ENCODE assay signal across 1 cellular context in genomic region chrX:14029425-14030247, GRCh38.
TF ChIP-seq lines count a peak whose summit lies in the region.

Gene GEMIN8, minus strand, starts transcription at chrX:14029892. Its CDS starts 8,414 bp downstream, at chrX:14021478.

TF ChIP-seq in K562, 482 proteins besides CTCF, POLR2A, EP300 and RAD21 (continued from another document and continues in another):
- TF ChIP-seq KAT7 (CRISPR knock-in tag; IDR thresholded peaks at IDR 0.05; ENCODE audit: borderline replicate concordance) = no peak
- no peak for TF ChIP-seq SPI1 (IDR thresholded peaks at IDR 0.05; ENCODE audit: borderline replicate concordance, low read depth, low read length)
- TF ChIP-seq NFE2L1 (tag; IDR thresholded peaks at IDR 0.05; ENCODE audit: borderline replicate concordance, low read depth) = no peak
- no peak for TF ChIP-seq TEAD1 (CRISPR knock-in tag; IDR thresholded peaks at IDR 0.05)
- TF ChIP-seq ZNF263 (CRISPR knock-in tag; IDR thresholded peaks at IDR 0.05; ENCODE audit: borderline replicate concordance) = no peak
- no peak for TF ChIP-seq ATF3 (IDR thresholded peaks at IDR 0.05)
- peak; percentile 63; the same call in 1 of the 2 replicates for TF ChIP-seq ATF3 (CRISPR knock-in tag; conservative IDR thresholded peaks at IDR 0.05)
- TF ChIP-seq RBM17 (IDR thresholded peaks at IDR 0.05; ENCODE audit: borderline replicate concordance, low read depth, low read length) = no peak
- TF ChIP-seq MAX (CRISPR knock-in tag; IDR thresholded peaks at IDR 0.05) = peak; percentile 93
- peak; percentile 91 for TF ChIP-seq BHLHE40 (IDR thresholded peaks at IDR 0.05; ENCODE audit: low read length)
- peak; percentile 88 for TF ChIP-seq ETV1 (tag; conservative IDR thresholded peaks at IDR 0.05; ENCODE audit: low read depth)
- peak; percentile 74 for TF ChIP-seq FOXJ2 (tag; IDR thresholded peaks at IDR 0.05)
- no peak for TF ChIP-seq GTF2E2 (tag; IDR thresholded peaks at IDR 0.05)
- no peak for TF ChIP-seq CREB5 (CRISPR knock-in tag; IDR thresholded peaks at IDR 0.05)
- TF ChIP-seq STAT6 (CRISPR knock-in tag; IDR thresholded peaks at IDR 0.05) = no peak
- TF ChIP-seq IRF9 (tag; IDR thresholded peaks at IDR 0.05) = no peak
- TF ChIP-seq HDGF (IDR thresholded peaks at IDR 0.05) = no peak
- no peak for TF ChIP-seq ZNF507 (tag; conservative IDR thresholded peaks at IDR 0.05)
- peak; percentile 97 for TF ChIP-seq MYC (IDR thresholded peaks at IDR 0.05; ENCODE audit: low read depth, low read length)
- TF ChIP-seq MYC (CRISPR knock-in tag; IDR thresholded peaks at IDR 0.05; ENCODE audit: borderline replicate concordance, low read depth) = peak; percentile 72; the same call in 1 of the 2 replicates
- no peak for TF ChIP-seq ZNF512 (tag; IDR thresholded peaks at IDR 0.05)
- no peak for TF ChIP-seq ZC3H8 (IDR thresholded peaks at IDR 0.05)
- TF ChIP-seq POLR2AphosphoS5 (IDR thresholded peaks at IDR 0.05; ENCODE audit: control insufficient read depth, insufficient read depth, low read depth, low read length) = peak; percentile 63
- no peak for TF ChIP-seq FOXA3 (CRISPR knock-in tag; conservative IDR thresholded peaks at IDR 0.05 in 1 of 2, IDR thresholded peaks at IDR 0.05 in 1 of 2)
- peak; percentile 80 for TF ChIP-seq KLF1 (tag; IDR thresholded peaks at IDR 0.05)
- TF ChIP-seq ZNF707 (CRISPR knock-in tag; conservative IDR thresholded peaks at IDR 0.05) = no peak
- no peak for TF ChIP-seq ZNF212 (CRISPR knock-in tag; IDR thresholded peaks at IDR 0.05)
- no peak for TF ChIP-seq ZNF518B (CRISPR knock-in tag; IDR thresholded peaks at IDR 0.05)
- TF ChIP-seq FOXK1 (CRISPR knock-in tag; IDR thresholded peaks at IDR 0.05; ENCODE audit: borderline replicate concordance) = no peak
- TF ChIP-seq BRD9 (IDR thresholded peaks at IDR 0.05; ENCODE audit: low read depth, partially characterized antibody) = peak; percentile 36
- TF ChIP-seq CBX8 (IDR thresholded peaks at IDR 0.05; ENCODE audit: borderline replicate concordance, extremely low read depth, low read depth, low read length, poor library complexity, severe bottlenecking) = no peak
- TF ChIP-seq XRCC5 (IDR thresholded peaks at IDR 0.05; ENCODE audit: low read depth, low read length) = 0 out of 2 replicates have a peak, but pooled peaks have one; percentile 15
- no peak; a peak in 1 of 4 replicates for TF ChIP-seq KDM1A (IDR thresholded peaks at IDR 0.05)
- TF ChIP-seq BDP1 (IDR thresholded peaks at IDR 0.05; ENCODE audit: insufficient read depth, insufficient read length) = no peak
- TF ChIP-seq ZNF24 (IDR thresholded peaks at IDR 0.05) = peak; percentile 54; the same call in 1 of the 2 replicates
- TF ChIP-seq ATF7 (IDR thresholded peaks at IDR 0.05) = peak; percentile 78
- TF ChIP-seq TEAD4 (IDR thresholded peaks at IDR 0.05; ENCODE audit: low read length) = no peak; the same call in 1 of the 2 replicates
- no peak for TF ChIP-seq TEAD4 (CRISPR knock-in tag; IDR thresholded peaks at IDR 0.05; ENCODE audit: borderline replicate concordance)
- no peak for TF ChIP-seq CCAR2 (IDR thresholded peaks at IDR 0.05; ENCODE audit: low read depth, low read length)
- no peak for TF ChIP-seq FOXJ3 (CRISPR knock-in tag; IDR thresholded peaks at IDR 0.05)
- no peak for TF ChIP-seq SNIP1 (IDR thresholded peaks at IDR 0.05; ENCODE audit: low read depth)
- TF ChIP-seq DIDO1 (tag; IDR thresholded peaks at IDR 0.05; ENCODE audit: low read depth) = 0 out of 2 replicates have a peak, but pooled peaks have one; percentile 49
- no peak for TF ChIP-seq NCOA2 (IDR thresholded peaks at IDR 0.05; ENCODE audit: partially characterized antibody in 2 of 2)
- no peak for TF ChIP-seq MEF2D (tag; conservative IDR thresholded peaks at IDR 0.05; ENCODE audit: low read depth)
- TF ChIP-seq NONO (IDR thresholded peaks at IDR 0.05; ENCODE audit: low read depth in 2 of 2, low read length in 1 of 2) = peak in 1 of 2 experiments; percentile 55; a peak in 1 of 4 replicates
- TF ChIP-seq MTA2 (IDR thresholded peaks at IDR 0.05; ENCODE audit: low read depth) = 0 out of 2 replicates have a peak, but pooled peaks have one; percentile 15
- no peak for TF ChIP-seq ID3 (CRISPR knock-in tag; IDR thresholded peaks at IDR 0.05)
- no peak for TF ChIP-seq ID3 (tag; IDR thresholded peaks at IDR 0.05)
- no peak for TF ChIP-seq EWSR1 (IDR thresholded peaks at IDR 0.05; ENCODE audit: borderline replicate concordance, low read depth, partially characterized antibody)
- no peak for TF ChIP-seq ILF3 (IDR thresholded peaks at IDR 0.05; ENCODE audit: borderline replicate concordance)
- no peak for TF ChIP-seq ZNF398 (CRISPR knock-in tag; IDR thresholded peaks at IDR 0.05)
- peak; percentile 68 for TF ChIP-seq PHF20 (IDR thresholded peaks at IDR 0.05; ENCODE audit: partially characterized antibody)
- peak; percentile 97 for TF ChIP-seq CREM (IDR thresholded peaks at IDR 0.05; ENCODE audit: low read depth)
- TF ChIP-seq PURB (CRISPR knock-in tag; IDR thresholded peaks at IDR 0.05; ENCODE audit: low read depth) = no peak
- TF ChIP-seq NELFE (IDR thresholded peaks at IDR 0.05; ENCODE audit: insufficient read depth, insufficient read length) = no peak
- TF ChIP-seq IFI16 (CRISPR knock-in tag; IDR thresholded peaks at IDR 0.05) = no peak
- peak in 1 of 2 experiments; percentile 16; a peak in 1 of 3 replicates for TF ChIP-seq CBX3 (IDR thresholded peaks at IDR 0.05; ENCODE audit: borderline replicate concordance in 1 of 2, low read length in 2 of 2)
- no peak for TF ChIP-seq NR4A1 (CRISPR knock-in tag; IDR thresholded peaks at IDR 0.05)
- no peak for TF ChIP-seq NR4A1 (tag; IDR thresholded peaks at IDR 0.05)
- no peak for TF ChIP-seq ZNF785 (CRISPR knock-in tag; IDR thresholded peaks at IDR 0.05)
- no peak for TF ChIP-seq ERF (CRISPR knock-in tag; IDR thresholded peaks at IDR 0.05)
- no peak for TF ChIP-seq MYNN (IDR thresholded peaks at IDR 0.05)
- TF ChIP-seq MYNN (CRISPR knock-in tag; IDR thresholded peaks at IDR 0.05) = no peak
- no peak for TF ChIP-seq ZNF253 (CRISPR knock-in tag; conservative IDR thresholded peaks at IDR 0.05)
- TF ChIP-seq ARNT (IDR thresholded peaks at IDR 0.05) = no peak
- TF ChIP-seq LARP7 (IDR thresholded peaks at IDR 0.05) = no peak
